In genomic region chr10:110016037-110016436, GRCh38 we compare ENCODE assay signal across 8 cellular contexts. TPM values are rescaled to one million over a fixed set of nuclear protein-coding genes. Genes with fewer than 3 reads are reported as not detected.
A peak's percentile ranks its signal among the peaks of the same experiment; 100 is the strongest.
DNase-seq lines count a peak whose midpoint lies in the region; ATAC-seq, FAIRE-seq and TF ChIP-seq lines count a peak whose summit lies in the region.

No MANE protein-coding gene starts in this region.

- no peak overlapping the region for H3K27ac ChIP-seq in endothelial cell of umbilical vein (ENCODE audit: insufficient read depth, low read depth, low read length)
- H3K27ac ChIP-seq in neural progenitor cell: peak overlapping the region; percentile 92

- H3K4me3 ChIP-seq in endothelial cell of umbilical vein (replicated peaks in 1 of 3; ENCODE audit: insufficient read depth in 1 of 3, low read depth in 1 of 3, low read length in 3 of 3) (no peak overlapping the region), neural progenitor cell (peak overlapping the region; percentile 18)

- H3K36me3 ChIP-seq in endothelial cell of umbilical vein (ENCODE audit: control insufficient read depth in 2 of 2, extremely low read depth in 1 of 2, insufficient read depth in 2 of 2, low read length in 2 of 2) (no peaks in the 10 kb centered on the region), neural progenitor cell (no peaks in the 10 kb centered on the region)

- no peaks in the 10 kb centered on the region for H3K9me1 ChIP-seq in endothelial cell of umbilical vein (replicated peaks; ENCODE audit: control insufficient read depth, extremely low read depth, insufficient read depth, low read length)

- CTCF ChIA-PET in endothelial cell of umbilical vein (lab: Charles Lee): interaction anchor here (0.6 to 1.9 kb wide), 8 partner anchors 9 to 132 kb away, joined by 3 to 38 read pairs (median 4); partner anchors contain the start of gene ADD3

- H3K9ac ChIP-seq in endothelial cell of umbilical vein (replicated peaks; ENCODE audit: extremely low read depth, insufficient read depth, low read length): no peak overlapping the region
- H3K9ac ChIP-seq in neural progenitor cell: no peak overlapping the region

- BruUV-seq in endothelial cell of umbilical vein (replicated peaks; lab: Mats Ljungman, UMichigan): no TSS peak

- intact Hi-C loops in endothelial cell of umbilical vein (cut with micrococcal nuclease): no loop called here

- H3K79me2 ChIP-seq in endothelial cell of umbilical vein (ENCODE audit: control insufficient read depth, insufficient read depth, low read length) (peaks cover 5% of the 10 kb centered on the region), neural progenitor cell (ENCODE audit: low read depth) (peaks cover 100% of the 10 kb centered on the region)

- H4K20me1 ChIP-seq in endothelial cell of umbilical vein (replicated peaks; ENCODE audit: control insufficient read depth, extremely low read depth, insufficient read depth, low read length): no peaks in the 10 kb centered on the region
- H4K20me1 ChIP-seq in neural progenitor cell (ENCODE audit: low read depth): peaks cover 48% of the 10 kb centered on the region

- DNase-seq in NCI-H69 (lab: John Stamatoyannopoulos, UW) (peak; percentile 25), endothelial cell of umbilical vein (ENCODE audit: low read depth, low spot score) (peak; percentile 45), neural progenitor cell (ENCODE audit: low spot score) (peak; percentile 82), middle frontal gyrus (ENCODE audit: extremely low spot score, low spot score) (no peak), activated T-cell treated with anti-CD3 and anti-CD28 coated beads for 4 hours (no peak)

- H3K27me3 ChIP-seq in endothelial cell of umbilical vein (ENCODE audit: control insufficient read depth in 2 of 2, insufficient read depth in 2 of 2, low read length in 2 of 2): no peaks in the 10 kb centered on the region
- no peaks in the 10 kb centered on the region for H3K27me3 ChIP-seq in neural progenitor cell

- H3K4me1 ChIP-seq in endothelial cell of umbilical vein (ENCODE audit: control insufficient read depth, extremely low read depth, insufficient read depth, low read length) (no peaks in the 10 kb centered on the region), neural progenitor cell (peaks cover 57% of the 10 kb centered on the region)

- peaks cover 2% of the 10 kb centered on the region for H3K27me3 Mint-ChIP-seq in neural progenitor cell (ENCODE audit: insufficient read depth, low read depth)

- H3K4me2 ChIP-seq in endothelial cell of umbilical vein (ENCODE audit: insufficient read depth, low read length): no peak overlapping the region
- H3K4me2 ChIP-seq in neural progenitor cell: peak overlapping the region; percentile 59

- TF ChIP-seq POLR2A in endothelial cell of umbilical vein (IDR thresholded peaks at IDR 0.05; ENCODE audit: low read depth, low read length): no peak

- no peak overlapping the region for H2AFZ ChIP-seq in endothelial cell of umbilical vein (ENCODE audit: low read depth, low read length)
- H2AFZ ChIP-seq in neural progenitor cell (replicated peaks): no peak overlapping the region

- peaks cover 47% of the 10 kb centered on the region for H3K4me1 Mint-ChIP-seq in neural progenitor cell

- POLR2A ChIA-PET in endothelial cell of umbilical vein (lab: Charles Lee): no interaction called here

- TF ChIP-seq CTCF in endothelial cell of umbilical vein (IDR thresholded peaks at IDR 0.05; ENCODE audit: extremely low read depth in 1 of 2, insufficient read depth in 1 of 2, low read depth in 1 of 2, low read length in 2 of 2) (peak in 1 of 2 donors; percentile 5), neural progenitor cell (IDR thresholded peaks at IDR 0.05) (peak; percentile 34)

- H3K36me3 Mint-ChIP-seq in neural progenitor cell: peaks cover 4% of the 10 kb centered on the region

- H3K4me3 Mint-ChIP-seq in neural progenitor cell: no peak overlapping the region

- dilution Hi-C loops in endothelial cell of umbilical vein (cut with MboI; ENCODE audit: extremely low pct_ligation_motif_present, low sequenced_read_pairs): no loop called here

- H3F3A ChIP-seq in neural progenitor cell (ENCODE audit: low read depth): peaks cover 51% of the 10 kb centered on the region

- H3K9me3 ChIP-seq in endothelial cell of umbilical vein (replicated peaks; ENCODE audit: control insufficient read depth, insufficient read depth, low read length): no peaks in the 10 kb centered on the region
- H3K9me3 ChIP-seq in neural progenitor cell (ENCODE audit: low read depth): no peaks in the 10 kb centered on the region

- peak; percentile 46 for FAIRE-seq in G401.6 (lab: Jason Lieb, UNC)
- no peak for FAIRE-seq in endothelial cell of umbilical vein (lab: Jason Lieb, UNC)

- H3K9me3 Mint-ChIP-seq in neural progenitor cell: no peaks in the 10 kb centered on the region

- no peak for ATAC-seq in GM21526 (IDR thresholded peaks at IDR 0.05; ENCODE audit: low FRiP score, unreplicated experiment)
- no peak for ATAC-seq in HG02885 (IDR thresholded peaks at IDR 0.05; ENCODE audit: poor library complexity, unreplicated experiment)

- H3K27ac Mint-ChIP-seq in neural progenitor cell: no peak overlapping the region

TF ChIP-seq in endothelial cell of umbilical vein, 7 proteins besides CTCF, POLR2A, EP300 and RAD21:
- TF ChIP-seq GATA2 (IDR thresholded peaks at IDR 0.05; ENCODE audit: insufficient read depth, insufficient read length, low read depth, low read length) (no peak), FOS (IDR thresholded peaks at IDR 0.05; ENCODE audit: borderline replicate concordance, insufficient read depth, low read length) (no peak), JUN (IDR thresholded peaks at IDR 0.05; ENCODE audit: borderline replicate concordance, insufficient read depth, insufficient read length, low read depth) (no peak), MAX (IDR thresholded peaks at IDR 0.05; ENCODE audit: insufficient read depth, insufficient read length) (no peak), MYC (IDR thresholded peaks at IDR 0.05; ENCODE audit: low read depth, low read length) (no peak), POLR2AphosphoS5 (IDR thresholded peaks at IDR 0.05; ENCODE audit: insufficient read depth, low read depth, low read length) (no peak), EZH2 (IDR thresholded peaks at IDR 0.05; ENCODE audit: borderline replicate concordance, low read depth, low read length, severe bottlenecking) (no peak)

RNA-seq across cellular contexts. Expression of gene ADD3, which starts 8.3 kb away (rescaled TPM):
- total RNA-seq in endothelial cell of umbilical vein (52.3 and 55.2 TPM in 2 replicates), neural progenitor cell (ENCODE audit: low replicate concordance) (202 and 345 TPM in 2 replicates)
- 14.9 and 18.2 TPM in 2 replicates for polyA plus RNA-seq in endothelial cell of umbilical vein
- polyA plus RNA-seq in endothelial cell of umbilical vein (2011; cell fraction: cytosol; rRNA removed): 75.4 and 189 TPM in 2 replicates
- 157 and 300 TPM in 2 replicates for polyA plus RNA-seq in endothelial cell of umbilical vein (2011; cell fraction: nucleus; rRNA removed)
- polyA plus RNA-seq in endothelial cell of umbilical vein (2012): 57.6 and 68.2 TPM in 2 replicates
- polyA minus RNA-seq in endothelial cell of umbilical vein: 67.0 and 78.2 TPM in 2 replicates
- 31.3 TPM for polyA minus RNA-seq in endothelial cell of umbilical vein (2011; cell fraction: cytosol; rRNA and poly(A)+ RNA removed)
- polyA minus RNA-seq in endothelial cell of umbilical vein (2011; cell fraction: nucleus; rRNA and poly(A)+ RNA removed): 87.6 and 106 TPM in 2 replicates

Comparison
In these comparisons a context has a peak if more than half of its experiments do, and no peak if none do; other contexts are left out.
1. DNase-seq: peak in NCI-H69 (single experiment), endothelial cell of umbilical vein (single experiment) and neural progenitor cell (single experiment); none in middle frontal gyrus (single experiment) and activated T-cell treated with anti-CD3 and anti-CD28 coated beads for 4 hours (single experiment).